2 cellular contexts compared by ENCODE assay signal in the genomic region with DNA sequence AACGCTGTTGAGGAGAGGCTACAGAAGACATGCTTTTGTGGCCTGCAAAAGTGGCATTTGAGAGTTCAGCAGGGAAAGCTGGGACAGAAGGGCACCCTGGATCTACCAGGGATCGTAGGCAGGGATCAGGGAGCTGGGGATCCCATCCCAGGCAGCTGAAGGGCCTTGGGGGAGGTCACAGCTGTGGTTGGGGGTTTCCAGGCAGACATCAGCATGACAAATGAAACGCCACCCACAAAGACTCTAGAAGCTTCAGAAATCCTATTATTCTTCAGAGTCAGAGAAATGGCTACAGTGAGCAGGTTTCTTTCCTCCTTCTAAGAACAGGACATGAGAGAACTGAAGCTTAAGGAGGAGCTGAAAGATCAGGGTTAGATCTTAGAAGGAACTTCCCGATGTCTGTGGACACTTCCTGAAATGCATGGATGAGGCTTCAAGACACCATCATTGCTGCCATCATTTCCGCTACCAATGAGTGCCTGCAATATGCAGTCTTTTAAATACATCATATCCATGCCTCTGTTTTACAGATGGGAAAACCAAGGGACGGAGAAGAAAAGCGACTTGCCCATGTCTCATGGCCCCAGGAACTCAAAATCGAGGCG.
TF ChIP-seq lines count a peak whose summit lies in the region.

No MANE protein-coding gene starts in this region.

TF ChIP-seq in K562, 482 proteins besides CTCF, POLR2A, EP300 and RAD21 (continued from another document):
- TF ChIP-seq ZNF280B (CRISPR knock-in tag; IDR thresholded peaks at IDR 0.05), result no peak
- no peak for TF ChIP-seq PTRF (tag; IDR thresholded peaks at IDR 0.05)
- TF ChIP-seq ZNF239 (CRISPR knock-in tag; IDR thresholded peaks at IDR 0.05), result no peak
- TF ChIP-seq NCOR1 (IDR thresholded peaks at IDR 0.05), result no peak
- no peak for TF ChIP-seq MYNN (IDR thresholded peaks at IDR 0.05)
- TF ChIP-seq MYNN (CRISPR knock-in tag; IDR thresholded peaks at IDR 0.05), result no peak
- no peak for TF ChIP-seq NR0B1 (IDR thresholded peaks at IDR 0.05; ENCODE audit: partially characterized antibody)
- TF ChIP-seq C11orf30 (IDR thresholded peaks at IDR 0.05; ENCODE audit: low read depth), result no peak
- TF ChIP-seq NFE2L1 (tag; IDR thresholded peaks at IDR 0.05; ENCODE audit: borderline replicate concordance, low read depth), result no peak
- TF ChIP-seq HES1 (IDR thresholded peaks at IDR 0.05; ENCODE audit: low read depth), result no peak
- no peak for TF ChIP-seq ZNF143 (CRISPR knock-in tag; IDR thresholded peaks at IDR 0.05)
- no peak for TF ChIP-seq XRCC3 (IDR thresholded peaks at IDR 0.05)

TF ChIP-seq in neural cell, 6 proteins besides CTCF, POLR2A, EP300 and RAD21 (continued from another document):
- TF ChIP-seq, protein P1, sequence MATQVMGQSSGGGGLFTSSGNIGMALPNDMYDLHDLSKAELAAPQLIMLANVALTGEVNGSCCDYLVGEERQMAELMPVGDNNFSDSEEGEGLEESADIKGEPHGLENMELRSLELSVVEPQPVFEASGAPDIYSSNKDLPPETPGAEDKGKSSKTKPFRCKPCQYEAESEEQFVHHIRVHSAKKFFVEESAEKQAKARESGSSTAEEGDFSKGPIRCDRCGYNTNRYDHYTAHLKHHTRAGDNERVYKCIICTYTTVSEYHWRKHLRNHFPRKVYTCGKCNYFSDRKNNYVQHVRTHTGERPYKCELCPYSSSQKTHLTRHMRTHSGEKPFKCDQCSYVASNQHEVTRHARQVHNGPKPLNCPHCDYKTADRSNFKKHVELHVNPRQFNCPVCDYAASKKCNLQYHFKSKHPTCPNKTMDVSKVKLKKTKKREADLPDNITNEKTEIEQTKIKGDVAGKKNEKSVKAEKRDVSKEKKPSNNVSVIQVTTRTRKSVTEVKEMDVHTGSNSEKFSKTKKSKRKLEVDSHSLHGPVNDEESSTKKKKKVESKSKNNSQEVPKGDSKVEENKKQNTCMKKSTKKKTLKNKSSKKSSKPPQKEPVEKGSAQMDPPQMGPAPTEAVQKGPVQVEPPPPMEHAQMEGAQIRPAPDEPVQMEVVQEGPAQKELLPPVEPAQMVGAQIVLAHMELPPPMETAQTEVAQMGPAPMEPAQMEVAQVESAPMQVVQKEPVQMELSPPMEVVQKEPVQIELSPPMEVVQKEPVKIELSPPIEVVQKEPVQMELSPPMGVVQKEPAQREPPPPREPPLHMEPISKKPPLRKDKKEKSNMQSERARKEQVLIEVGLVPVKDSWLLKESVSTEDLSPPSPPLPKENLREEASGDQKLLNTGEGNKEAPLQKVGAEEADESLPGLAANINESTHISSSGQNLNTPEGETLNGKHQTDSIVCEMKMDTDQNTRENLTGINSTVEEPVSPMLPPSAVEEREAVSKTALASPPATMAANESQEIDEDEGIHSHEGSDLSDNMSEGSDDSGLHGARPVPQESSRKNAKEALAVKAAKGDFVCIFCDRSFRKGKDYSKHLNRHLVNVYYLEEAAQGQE (IDR thresholded peaks at IDR 0.05; ENCODE audit: borderline replicate concordance), result no peak
- TF ChIP-seq EZH2 (IDR thresholded peaks at IDR 0.05; ENCODE audit: borderline replicate concordance, insufficient read depth, low read length, poor library complexity, severe bottlenecking), result no peak
